In the genomic region with DNA sequence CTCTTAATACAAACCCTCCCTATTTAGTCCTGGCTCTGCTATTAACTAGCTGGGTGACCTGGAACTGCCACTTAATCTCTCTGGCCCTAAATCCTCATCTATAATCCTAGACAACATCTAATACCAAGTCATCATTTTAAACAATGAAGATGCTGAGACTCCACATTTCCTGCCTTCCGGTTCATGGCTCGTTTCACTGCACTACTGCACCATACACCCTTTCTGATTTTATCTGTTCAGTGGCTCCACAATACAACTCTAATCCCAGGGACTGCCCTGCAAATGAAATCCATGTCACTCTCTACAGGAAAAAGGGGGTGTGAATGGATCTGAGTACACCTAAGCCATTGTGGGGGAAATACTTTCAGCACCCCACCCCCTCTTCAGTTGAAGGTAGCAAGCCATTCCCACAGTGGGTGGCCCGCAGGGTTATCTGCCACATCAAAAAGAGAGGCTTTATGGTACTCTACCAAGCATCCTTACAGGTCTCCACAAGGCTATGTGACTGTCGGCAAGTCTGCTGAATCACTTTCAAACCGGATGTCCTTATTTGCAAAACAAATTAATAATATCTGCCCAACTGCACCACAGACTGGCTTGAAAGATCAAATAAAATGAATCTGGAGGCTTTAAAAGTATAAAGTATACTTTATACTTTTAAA, we compare ENCODE assay signal across 10 cellular contexts.
DNase-seq lines count a peak whose midpoint lies in the region; ATAC-seq and TF ChIP-seq lines count a peak whose summit lies in the region.
"Had no signal": no experiment of that assay in that cellular context is flagged by ENCODE, and none has a peak within 500 bp of the region (broad histone marks: within the 10 kb centered on the region; RNA-seq: fewer than 3 reads in every experiment).

No MANE protein-coding gene starts in this region.

- H3K36me3 Mint-ChIP-seq in glutamatergic neuron (ENCODE audit: unreplicated experiment), result no peaks in the 10 kb centered on the region

- H3K4me1 Mint-ChIP-seq in glutamatergic neuron (ENCODE audit: low read depth, unreplicated experiment), result peaks cover 38% of the 10 kb centered on the region

- DNase-seq in glutamatergic neuron (no peak), A172 (ENCODE audit: low spot score) (no peak), erythroblast (lab: John Stamatoyannopoulos, UW) (no peak), HuH-7 (ENCODE audit: low spot score) (no peak), vagina (ENCODE audit: extremely low spot score in 2 of 2) (no peak)
- DNase-seq: activated naive CD4-positive, alpha-beta T cell; hippocampal formation had no signal

- no peaks in the 10 kb centered on the region for H3K27me3 ChIP-seq in vagina

- TF ChIP-seq CTCF in glutamatergic neuron (IDR thresholded peaks at IDR 0.05; ENCODE audit: partially characterized antibody, unreplicated experiment) (no peak), vagina (IDR thresholded peaks at IDR 0.05) (no peak)

- intact Hi-C loops in vagina (cut with DNase I), result no loop called here

- no peak overlapping the region for H3K4me3 ChIP-seq in vagina

- ATAC-seq in GM18519 (IDR thresholded peaks at IDR 0.05; ENCODE audit: low FRiP score, unreplicated experiment), result peak; percentile 85
- ATAC-seq in GM21717 (IDR thresholded peaks at IDR 0.05; ENCODE audit: unreplicated experiment), result peak; percentile 96
- peak; percentile 89 for ATAC-seq in HG03521 (IDR thresholded peaks at IDR 0.05; ENCODE audit: unreplicated experiment)

- H3K4me1 ChIP-seq in vagina, result peaks cover 13% of the 10 kb centered on the region

- TF ChIP-seq POLR2A in erythroblast (IDR thresholded peaks at IDR 0.05; ENCODE audit: low read length) (no peak), vagina (IDR thresholded peaks at IDR 0.05) (no peak)

- peak overlapping the region; percentile 52 for H3K27ac Mint-ChIP-seq in glutamatergic neuron (ENCODE audit: unreplicated experiment)

- no peaks in the 10 kb centered on the region for H3K36me3 ChIP-seq in vagina

- no peaks in the 10 kb centered on the region for H3K27me3 Mint-ChIP-seq in glutamatergic neuron (ENCODE audit: unreplicated experiment)

- no peak overlapping the region for H3K27ac ChIP-seq in vagina

- H3K4me3 Mint-ChIP-seq in glutamatergic neuron (ENCODE audit: unreplicated experiment), result no peak overlapping the region

- peaks cover 3% of the 10 kb centered on the region for H3K9me3 Mint-ChIP-seq in glutamatergic neuron (ENCODE audit: unreplicated experiment)

- H3K9me3 ChIP-seq in vagina, result no peaks in the 10 kb centered on the region
